ENCODE assay signal across 1 cellular context in the genomic region with DNA sequence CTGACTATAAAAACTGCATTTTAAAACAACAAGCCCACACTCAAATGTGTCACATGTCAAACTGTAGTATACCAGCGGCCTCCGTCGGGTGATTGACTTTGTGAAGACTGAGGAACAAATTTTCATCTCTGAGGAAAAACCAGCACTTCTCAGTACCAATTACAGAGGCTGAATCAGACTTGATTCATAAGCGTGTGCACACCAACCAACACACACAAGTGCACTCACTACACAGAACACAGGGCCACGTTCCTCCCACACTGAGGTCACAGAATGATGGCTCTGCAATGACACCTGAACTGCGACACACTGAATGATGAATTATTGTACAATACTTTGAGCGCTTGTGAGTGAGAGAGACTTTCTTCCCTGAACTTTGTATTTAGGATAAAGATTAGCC.
TF ChIP-seq lines count a peak whose summit lies in the region.

No MANE protein-coding gene starts in this region.

TF ChIP-seq in HepG2, 621 proteins besides CTCF, POLR2A, EP300 and RAD21 (continued from another document):
- no peak for TF ChIP-seq FUBP1 (CRISPR knock-in tag; IDR thresholded peaks at IDR 0.05; ENCODE audit: borderline replicate concordance)
- no peak for TF ChIP-seq NCOA1 (CRISPR knock-in tag; IDR thresholded peaks at IDR 0.05)
- no peak for TF ChIP-seq HDAC6 (IDR thresholded peaks at IDR 0.05; ENCODE audit: low read depth, low read length)
- no peak for TF ChIP-seq ZNF331 (CRISPR knock-in tag; IDR thresholded peaks at IDR 0.05)
